ENCODE assay signal across 19 cellular contexts in genomic region chr3:50890688-50891344, GRCh38.
DNase-seq lines count a peak whose midpoint lies in the region; ATAC-seq and TF ChIP-seq lines count a peak whose summit lies in the region.
"Had no signal": no experiment of that assay in that cellular context is flagged by ENCODE, and none has a peak within 500 bp of the region (broad histone marks: within the 10 kb centered on the region; RNA-seq: fewer than 3 reads in every experiment).

No MANE protein-coding gene starts in this region.

- H3T11ph ChIP-seq in H9 (ENCODE audit: low read length) = no peak overlapping the region

- H3K4me3 ChIP-seq in HUES64 (ENCODE audit: low read length) (peak overlapping the region; percentile 36), PC-3 (ENCODE audit: low read length) (no peak overlapping the region), iPS-20b (ENCODE audit: low read length) (peak overlapping the region; percentile 57)

- H4K20me1 ChIP-seq in H9 (ENCODE audit: control insufficient read depth, insufficient read depth, insufficient read length) (no peaks in the 10 kb centered on the region), PC-3 (ENCODE audit: low read length) (no peaks in the 10 kb centered on the region)

- intact Hi-C loops in PC-3 (cut with micrococcal nuclease) (no loop called here), Calu3 (cut with micrococcal nuclease; ENCODE audit: unreplicated experiment) (no loop called here), natural killer cell (cut with micrococcal nuclease) (no loop called here)

- CTCF ChIA-PET in PC-3 (lab: Charles Lee) (no interaction called here), Calu3 (lab: Charles Lee) (no interaction called here)

- H3K56ac ChIP-seq in H9 (ENCODE audit: insufficient read length, low read depth, low read length) = no peak overlapping the region

- no peak overlapping the region for H3K4ac ChIP-seq in H9 (ENCODE audit: low read depth, low read length)

- H3F3A ChIP-seq in PC-3 (ENCODE audit: low read length, unreplicated experiment) = no peaks in the 10 kb centered on the region

- H3K4me3 Mint-ChIP-seq in H9 = peak overlapping the region; percentile 6 to 45; a peak in 4 of 5 replicates
- no peak overlapping the region for H3K4me3 Mint-ChIP-seq in Calu3 (ENCODE audit: low read depth, unreplicated experiment)
- H3K4me3 Mint-ChIP-seq in natural killer cell = no peak overlapping the region
- H3K4me3 Mint-ChIP-seq: CD14-positive monocyte; HFFc6; T-helper 1 cell treated with Interleukin-12 subunit alpha and Interleukin-12 subunit beta and Interleukin-4 antibody, amounts not matched to agents 30 μg/mL and 1 μg/mL, for 36 hours had no signal

- peak overlapping the region; percentile 60 to 84 (median 82); a peak in 6 of 7 replicates for H3K27ac Mint-ChIP-seq in H9
- H3K27ac Mint-ChIP-seq in Calu3 (ENCODE audit: unreplicated experiment) = no peak overlapping the region
- no peak overlapping the region for H3K27ac Mint-ChIP-seq in natural killer cell
- H3K27ac Mint-ChIP-seq: CD14-positive monocyte; HFFc6; T-helper 1 cell treated with Interleukin-12 subunit alpha and Interleukin-12 subunit beta and Interleukin-4 antibody, amounts not matched to agents 30 μg/mL and 1 μg/mL, for 36 hours had no signal

- H2BK15ac ChIP-seq in H9 (ENCODE audit: low read depth, low read length) = no peak overlapping the region

- no peak overlapping the region for H3K23ac ChIP-seq in H9 (ENCODE audit: insufficient read length, low read depth, low read length)

- H3K4me2 ChIP-seq in H9 (ENCODE audit: insufficient read depth, insufficient read length, low read length) = peak overlapping the region; percentile 11
- no peak overlapping the region for H3K4me2 ChIP-seq in PC-3 (ENCODE audit: low read length)

- H4K91ac ChIP-seq in H9 (ENCODE audit: insufficient read length, low read depth, low read length) = no peak overlapping the region

- no peak overlapping the region for H2AFZ ChIP-seq in H9 (ENCODE audit: low read length)
- no peak overlapping the region for H2AFZ ChIP-seq in PC-3 (ENCODE audit: low read length)

- peaks cover 48% of the 10 kb centered on the region in 2 experiments for H3K4me1 Mint-ChIP-seq in H9
- H3K4me1 Mint-ChIP-seq in Calu3 (ENCODE audit: low read depth, unreplicated experiment) = no peaks in the 10 kb centered on the region
- H3K4me1 Mint-ChIP-seq in natural killer cell = no peaks in the 10 kb centered on the region
- H3K4me1 Mint-ChIP-seq: CD14-positive monocyte had no signal

- ATAC-seq in PC-3 (peak; percentile 49; the same call in 1 of the 2 replicates), natural killer cell (no peak)

- H4K5ac ChIP-seq in H9 (ENCODE audit: insufficient read length, low read depth, low read length) = no peak overlapping the region

- H2BK20ac ChIP-seq in H9 (ENCODE audit: low read depth, low read length, poor library complexity, severe bottlenecking) = no peak overlapping the region

- DNase-seq in H9 (no peak), PC-3 (no peak), Calu3 (no peak), natural killer cell (no peak), SW 1271 (lab: John Stamatoyannopoulos, UW) (no peak)
- DNase-seq: ACHN, AML-193, DMS53, GOT3, HFFc6, NCI-H1105, NCI-H187 treated with DMSO at 0.1 percent for 48 hours, NCI-H345, NCI-H526, SHP77 treated with DMSO at 0.1 percent for 48 hours had no signal

- H3K27ac ChIP-seq in H9 (ENCODE audit: insufficient read length, low read depth, low read length) = peak overlapping the region; percentile 29
- peak overlapping the region; percentile 81 for H3K27ac ChIP-seq in HUES64 (ENCODE audit: low read depth, low read length)
- H3K27ac ChIP-seq in PC-3 (ENCODE audit: low read length) = no peak overlapping the region
- no peak overlapping the region for H3K27ac ChIP-seq in iPS-20b (ENCODE audit: low read length)

- TF ChIP-seq CTCF in H9 (conservative IDR thresholded peaks at IDR 0.05) (no peak), PC-3 (conservative IDR thresholded peaks at IDR 0.05; ENCODE audit: low read depth, low read length) (no peak), Calu3 (IDR thresholded peaks at IDR 0.05; ENCODE audit: unreplicated experiment) (no peak), natural killer cell (IDR thresholded peaks at IDR 0.05) (no peak)

- H2BK5ac ChIP-seq in H9 (ENCODE audit: insufficient read length, low read length) = no peak overlapping the region

- H3K9ac ChIP-seq in H9 (ENCODE audit: extremely low read depth, insufficient read length, low read length) = no peak overlapping the region
- peak overlapping the region; percentile 36; the same call in 1 of the 2 replicates for H3K9ac ChIP-seq in HUES64 (ENCODE audit: low read depth, low read length)
- no peak overlapping the region for H3K9ac ChIP-seq in PC-3 (ENCODE audit: low read length)
- H3K9ac ChIP-seq in iPS-20b (ENCODE audit: low read depth, low read length) = peak overlapping the region; percentile 45; the same call in 1 of the 2 replicates

- no peak overlapping the region for H2BK120ac ChIP-seq in H9 (ENCODE audit: low read depth, low read length, poor library complexity, severe bottlenecking)

- H3K27me3 Mint-ChIP-seq in H9 (ENCODE audit: low read depth) = no peaks in the 10 kb centered on the region
- H3K27me3 Mint-ChIP-seq in Calu3 (ENCODE audit: unreplicated experiment) = peaks cover 49% of the 10 kb centered on the region
- H3K27me3 Mint-ChIP-seq in natural killer cell (ENCODE audit: low read depth in 2 of 2) = peaks cover 23 to 28% of the 10 kb centered on the region in 2 donors

- BruUV-seq in PC-3 (replicated peaks; lab: Mats Ljungman, UMichigan) = no TSS peak
- no TSS peak for BruUV-seq in Calu3 (replicated peaks; lab: Mats Ljungman, UMichigan)

- H3K14ac ChIP-seq in H9 (ENCODE audit: insufficient read depth, low read length) = no peak overlapping the region

- no peaks in the 10 kb centered on the region for H3K23me2 ChIP-seq in H9 (ENCODE audit: insufficient read length, low read depth, low read length, poor library complexity, severe bottlenecking)

- H3K79me1 ChIP-seq in H9 (ENCODE audit: insufficient read depth, low read depth, low read length, poor library complexity, severe bottlenecking) = no peaks in the 10 kb centered on the region

- no peak overlapping the region for H3K18ac ChIP-seq in H9 (ENCODE audit: insufficient read length, low read depth, low read length)

- H3K9me2 ChIP-seq in PC-3 (replicated peaks; ENCODE audit: low read length) = no peaks in the 10 kb centered on the region

- no peaks in the 10 kb centered on the region for H3K79me2 ChIP-seq in H9 (ENCODE audit: insufficient read depth, low read length)
- no peaks in the 10 kb centered on the region for H3K79me2 ChIP-seq in PC-3 (ENCODE audit: low read length)

- H3K9me3 ChIP-seq in H9 (ENCODE audit: control insufficient read depth, low read depth, low read length) (no peaks in the 10 kb centered on the region), HUES64 (ENCODE audit: insufficient read depth, low read depth, low read length) (no peaks in the 10 kb centered on the region), PC-3 (ENCODE audit: low read length) (no peaks in the 10 kb centered on the region), iPS-20b (ENCODE audit: insufficient read depth, low read depth, low read length) (no peaks in the 10 kb centered on the region)

- H3K36me3 Mint-ChIP-seq in H9 (ENCODE audit: insufficient read depth in 1 of 3, low read depth in 3 of 3) (peaks cover 5 to 9% (median 9%) of the 10 kb centered on the region in 3 experiments; a peak in 5 of 7 replicates), Calu3 (ENCODE audit: insufficient read depth, unreplicated experiment) (no peaks in the 10 kb centered on the region), natural killer cell (peaks cover 19% of the 10 kb centered on the region)
- H3K36me3 Mint-ChIP-seq: CD14-positive monocyte had no signal

- no CpG with 5 or more reads among the region's 3 CpGs for WGBS in H9 (ENCODE audit: extremely low coverage, insufficient read length, low lambda C conversion rate)
- WGBS in HUES64 = 15% methylated on average over 3 of the region's 3 CpGs

- H3K9me3 Mint-ChIP-seq in H9 (peaks cover 2 to 3% of the 10 kb centered on the region in 2 experiments; a peak in 2 of 5 replicates), Calu3 (ENCODE audit: low read depth, unreplicated experiment) (no peaks in the 10 kb centered on the region), natural killer cell (peaks cover 6 to 9% of the 10 kb centered on the region in 2 donors)

- H2AK5ac ChIP-seq in H9 (ENCODE audit: insufficient read length, low read length) = no peak overlapping the region

- H3K4me1 ChIP-seq in H9 (ENCODE audit: insufficient read depth, low read length) = peaks cover 7% of the 10 kb centered on the region; the same call in 1 of the 2 replicates
- H3K4me1 ChIP-seq in HUES64 (ENCODE audit: insufficient read depth, low read length) = peaks cover 47% of the 10 kb centered on the region
- H3K4me1 ChIP-seq in PC-3 (ENCODE audit: insufficient read depth, low read length) = no peaks in the 10 kb centered on the region
- peaks cover 27% of the 10 kb centered on the region for H3K4me1 ChIP-seq in iPS-20b (ENCODE audit: insufficient read depth, low read length)

- H3K27me3 ChIP-seq in H9 (ENCODE audit: insufficient read depth, low read length) = no peaks in the 10 kb centered on the region
- H3K27me3 ChIP-seq in HUES64 (ENCODE audit: insufficient read depth, low read length) = peaks cover 9% of the 10 kb centered on the region; the same call in 1 of the 2 replicates
- H3K27me3 ChIP-seq in PC-3 (ENCODE audit: low read length) = peaks cover 26% of the 10 kb centered on the region
- peaks cover 15% of the 10 kb centered on the region; the same call in 1 of the 2 replicates for H3K27me3 ChIP-seq in iPS-20b (ENCODE audit: insufficient read depth, low read length)

- H3K36me3 ChIP-seq in HUES64 (ENCODE audit: insufficient read depth, low read length) = no peaks in the 10 kb centered on the region
- H3K36me3 ChIP-seq in PC-3 (ENCODE audit: low read depth, low read length) = no peaks in the 10 kb centered on the region
- no peaks in the 10 kb centered on the region for H3K36me3 ChIP-seq in iPS-20b (ENCODE audit: insufficient read depth, low read depth, low read length)

- H4K8ac ChIP-seq in H9 (replicated peaks; ENCODE audit: insufficient read length, low read depth, low read length) = no peak overlapping the region

- POLR2A ChIA-PET in PC-3 (lab: Charles Lee; ENCODE audit: unreplicated experiment) = no interaction called here

- no peak overlapping the region for H2BK12ac ChIP-seq in H9 (ENCODE audit: insufficient read length, low read depth, low read length)

Comparison
In these comparisons a context has a peak if more than half of its experiments do, and no peak if none do; other contexts are left out.
1. H3K27ac ChIP-seq: peak in H9 (single experiment) and HUES64 (single experiment); none in PC-3 (single experiment) and iPS-20b (single experiment).
2. H3K9ac ChIP-seq: peak in HUES64 (single experiment) and iPS-20b (single experiment); none in H9 (single experiment) and PC-3 (single experiment).
3. H3K27ac Mint-ChIP-seq: peak in H9 (3 of 3); none in Calu3 (single experiment) and natural killer cell (0 of 2).
4. H3K4me3 Mint-ChIP-seq: peak in H9 (2 of 2); none in Calu3 (single experiment) and natural killer cell (single experiment).